In genomic region chr14:80942158-80942738, GRCh38 we compare ENCODE assay signal across 8 cellular contexts. TPM values are rescaled to one million over a fixed set of nuclear protein-coding genes. Genes with fewer than 3 reads are reported as not detected.
DNase-seq lines count a peak whose midpoint lies in the region; ATAC-seq and TF ChIP-seq lines count a peak whose summit lies in the region.

No MANE protein-coding gene starts in this region.

- peak; percentile 30 for DNase-seq in activated CD4-positive, alpha-beta T cell treated with anti-CD3 and anti-CD28 coated beads for 36 hours
- DNase-seq in activated CD4-positive, alpha-beta T cell treated with anti-CD3 and anti-CD28 coated beads, Interleukin-2, amount 50 U/mL, for 4 hours = no peak
- DNase-seq in T-helper 2 cell treated with Interferon-gamma antibody and Interleukin-4, amounts not matched to agents 5 μg/mL and 100 μg/mL, for 36 hours (ENCODE audit: low spot score) = no peak
- DNase-seq in NK-92 (lab: John Stamatoyannopoulos, UW; ENCODE audit: unreplicated experiment) = no peak
- DNase-seq in activated CD4-positive, alpha-beta T cell treated with anti-CD3 and anti-CD28 coated beads for 48 hours = no peak

- WGBS in gastroesophageal sphincter (ENCODE audit: low coverage in 1 of 2), 2 donors = 43 to 65% methylated on average over 5 of the region's 5 CpGs

- TF ChIP-seq EP300 in gastroesophageal sphincter (IDR thresholded peaks at IDR 0.05) = no peak

- CTCF ChIA-PET in activated CD4-positive, alpha-beta T cell treated with anti-CD3 and anti-CD28 coated beads for 36 hours (lab: Charles Lee) = interaction anchor here (0.6 to 2.5 kb wide), 9 partner anchors 11 to 221 kb away, joined by 3 to 13 read pairs (median 3); partner anchors contain the start of gene TSHR

- peak overlapping the region; percentile 90 for H3K4me3 Mint-ChIP-seq in activated CD4-positive, alpha-beta T cell treated with anti-CD3 and anti-CD28 coated beads for 36 hours
- H3K4me3 Mint-ChIP-seq in T-helper 2 cell treated with Interferon-gamma antibody and Interleukin-4, amounts not matched to agents 5 μg/mL and 100 μg/mL, for 36 hours = peak overlapping the region; percentile 88
- peak overlapping the region; percentile 88 for H3K4me3 Mint-ChIP-seq in stimulated activated memory B cell treated with anti-CD40 and anti-IgM and Interleukin-4, amounts not matched to agents 10 μg/mL and 1 μg/mL and 100 μg/mL, for 72 hours

- H3K9me3 ChIP-seq in gastroesophageal sphincter = no peaks in the 10 kb centered on the region

- H3K27ac Mint-ChIP-seq in activated CD4-positive, alpha-beta T cell treated with anti-CD3 and anti-CD28 coated beads for 36 hours = peak overlapping the region; percentile 96
- H3K27ac Mint-ChIP-seq in T-helper 2 cell treated with Interferon-gamma antibody and Interleukin-4, amounts not matched to agents 5 μg/mL and 100 μg/mL, for 36 hours = peak overlapping the region; percentile 85
- peak overlapping the region; percentile 87 for H3K27ac Mint-ChIP-seq in stimulated activated memory B cell treated with anti-CD40 and anti-IgM and Interleukin-4, amounts not matched to agents 10 μg/mL and 1 μg/mL and 100 μg/mL, for 72 hours

- peak overlapping the region in 3 of 4 donors; percentile 65 to 71 (median 66) for H3K27ac ChIP-seq in gastroesophageal sphincter

- POLR2A ChIA-PET in activated CD4-positive, alpha-beta T cell treated with anti-CD3 and anti-CD28 coated beads for 36 hours (lab: Charles Lee) = interaction anchor here (0.7 to 2.0 kb wide), 4 partner anchors 11 to 279 kb away, joined by 3 to 12 read pairs (median 4); partner anchors contain the start of gene GTF2A1

- intact Hi-C loops in activated CD4-positive, alpha-beta T cell treated with anti-CD3 and anti-CD28 coated beads for 36 hours (cut with DNase I, micrococcal nuclease) = loop anchor here (1.0 to 10.0 kb wide), 7 partner anchors 17 to 593 kb away; partner anchors contain the start of gene SEL1L (in 1 of the 2)

- TF ChIP-seq CTCF in gastroesophageal sphincter (IDR thresholded peaks at IDR 0.05) = no peak

- no peaks in the 10 kb centered on the region for H3K36me3 Mint-ChIP-seq in activated CD4-positive, alpha-beta T cell treated with anti-CD3 and anti-CD28 coated beads for 36 hours (ENCODE audit: low read depth)
- peaks cover 2% of the 10 kb centered on the region for H3K36me3 Mint-ChIP-seq in T-helper 2 cell treated with Interferon-gamma antibody and Interleukin-4, amounts not matched to agents 5 μg/mL and 100 μg/mL, for 36 hours (ENCODE audit: low read depth)
- no peaks in the 10 kb centered on the region for H3K36me3 Mint-ChIP-seq in stimulated activated memory B cell treated with anti-CD40 and anti-IgM and Interleukin-4, amounts not matched to agents 10 μg/mL and 1 μg/mL and 100 μg/mL, for 72 hours

- peaks cover 1% of the 10 kb centered on the region for H3K9me3 Mint-ChIP-seq in activated CD4-positive, alpha-beta T cell treated with anti-CD3 and anti-CD28 coated beads for 36 hours (ENCODE audit: low read depth)
- peaks cover 3% of the 10 kb centered on the region for H3K9me3 Mint-ChIP-seq in T-helper 2 cell treated with Interferon-gamma antibody and Interleukin-4, amounts not matched to agents 5 μg/mL and 100 μg/mL, for 36 hours
- H3K9me3 Mint-ChIP-seq in stimulated activated memory B cell treated with anti-CD40 and anti-IgM and Interleukin-4, amounts not matched to agents 10 μg/mL and 1 μg/mL and 100 μg/mL, for 72 hours = no peaks in the 10 kb centered on the region

- H3K27me3 ChIP-seq in gastroesophageal sphincter = peaks cover 6% of the 10 kb centered on the region

- TF ChIP-seq POLR2A in gastroesophageal sphincter (IDR thresholded peaks at IDR 0.05) = no peak

- peaks cover 0 to 10% of the 10 kb centered on the region in 2 donors for H3K36me3 ChIP-seq in gastroesophageal sphincter

- peaks cover 40% of the 10 kb centered on the region for H3K4me1 Mint-ChIP-seq in activated CD4-positive, alpha-beta T cell treated with anti-CD3 and anti-CD28 coated beads for 36 hours
- H3K4me1 Mint-ChIP-seq in T-helper 2 cell treated with Interferon-gamma antibody and Interleukin-4, amounts not matched to agents 5 μg/mL and 100 μg/mL, for 36 hours (ENCODE audit: low read depth) = peaks cover 29% of the 10 kb centered on the region
- peaks cover 20% of the 10 kb centered on the region for H3K4me1 Mint-ChIP-seq in stimulated activated memory B cell treated with anti-CD40 and anti-IgM and Interleukin-4, amounts not matched to agents 10 μg/mL and 1 μg/mL and 100 μg/mL, for 72 hours

- ATAC-seq in activated CD4-positive, alpha-beta T cell treated with anti-CD3 and anti-CD28 coated beads for 36 hours = peak; percentile 61
- ATAC-seq in HG02981 (IDR thresholded peaks at IDR 0.05; ENCODE audit: unreplicated experiment) (peak; percentile 17), gastroesophageal sphincter (no peak)
- peak; percentile 65 for ATAC-seq in stimulated activated memory B cell treated with anti-CD40 and anti-IgM and Interleukin-4, amounts not matched to agents 10 μg/mL and 1 μg/mL and 100 μg/mL, for 72 hours

- peak overlapping the region; percentile 72 to 80 for H3K4me3 ChIP-seq in gastroesophageal sphincter

- H3K27me3 Mint-ChIP-seq in activated CD4-positive, alpha-beta T cell treated with anti-CD3 and anti-CD28 coated beads for 36 hours = no peaks in the 10 kb centered on the region
- no peaks in the 10 kb centered on the region for H3K27me3 Mint-ChIP-seq in T-helper 2 cell treated with Interferon-gamma antibody and Interleukin-4, amounts not matched to agents 5 μg/mL and 100 μg/mL, for 36 hours (ENCODE audit: low read depth)
- H3K27me3 Mint-ChIP-seq in stimulated activated memory B cell treated with anti-CD40 and anti-IgM and Interleukin-4, amounts not matched to agents 10 μg/mL and 1 μg/mL and 100 μg/mL, for 72 hours = peaks cover 7% of the 10 kb centered on the region

- peaks cover 0 to 21% (median 7%) of the 10 kb centered on the region in 3 donors for H3K4me1 ChIP-seq in gastroesophageal sphincter

RNA-seq across cellular contexts. Expression of gene CEP128, which starts 0.7 kb away (rescaled TPM):
- total RNA-seq in activated CD4-positive, alpha-beta T cell treated with anti-CD3 and anti-CD28 coated beads for 36 hours = 10 to 100 TPM; 18.6 to 21.6 TPM
- 10 to 100 TPM in 1 of 4 donors, 1 to 10 TPM in 3; 3.8 to 12.0 (median 6.0) TPM for total RNA-seq in gastroesophageal sphincter

RNA-seq across cellular contexts. Expression of gene TSHR, which starts 13.2 kb away (rescaled TPM):
- total RNA-seq in activated CD4-positive, alpha-beta T cell treated with anti-CD3 and anti-CD28 coated beads for 36 hours = not detected
- under 1 TPM in 1 of 4 donors, not detected in 3; 0.08 TPM for total RNA-seq in gastroesophageal sphincter
